8 cellular contexts compared by ENCODE assay signal in genomic region chr18:35950628-35950982, GRCh38.
DNase-seq lines count a peak whose midpoint lies in the region; ATAC-seq, FAIRE-seq and TF ChIP-seq lines count a peak whose summit lies in the region.

No MANE protein-coding gene starts in this region.

- peak overlapping the region; percentile 66 for H3K4me2 ChIP-seq in A549

- no peak for TF ChIP-seq RAD21 in A549 (conservative IDR thresholded peaks at IDR 0.05 in 1 of 2, IDR thresholded peaks at IDR 0.05 in 1 of 2)

- DNase-seq in A549 (ENCODE audit: low read depth in 1 of 2, low spot score in 1 of 2): no peak
- no peak for DNase-seq in HFFc6
- no peak for DNase-seq in central memory CD8-positive, alpha-beta T cell (ENCODE audit: low spot score in 2 of 2)
- DNase-seq in GM10266 (ENCODE audit: extremely low spot score): no peak
- no peak for DNase-seq in pons (ENCODE audit: low spot score)
- DNase-seq in posterior vena cava (ENCODE audit: low spot score): no peak

- TF ChIP-seq POLR2A in A549 (IDR thresholded peaks at IDR 0.05; ENCODE audit: low read length): no peak

- H3K9me3 Mint-ChIP-seq in HFFc6 (no peaks in the 10 kb centered on the region), nephron (peaks cover 6% of the 10 kb centered on the region)
- no peaks in the 10 kb centered on the region for H3K9me3 Mint-ChIP-seq in central memory CD8-positive, alpha-beta T cell

- no peak overlapping the region for H3K27ac ChIP-seq in A549

- H3K9me3 ChIP-seq in A549: no peaks in the 10 kb centered on the region

- no peak for ATAC-seq in A549
- ATAC-seq in central memory CD8-positive, alpha-beta T cell (replicated peaks; ENCODE audit: extremely low read depth, poor library complexity, severe bottlenecking): no peak
- no peak for ATAC-seq in HG03175 (IDR thresholded peaks at IDR 0.05; ENCODE audit: unreplicated experiment)

- H3K36me3 Mint-ChIP-seq in HFFc6 (ENCODE audit: low read depth): no peaks in the 10 kb centered on the region
- H3K36me3 Mint-ChIP-seq in central memory CD8-positive, alpha-beta T cell (ENCODE audit: insufficient read depth): no peaks in the 10 kb centered on the region
- H3K36me3 Mint-ChIP-seq in nephron (ENCODE audit: low read depth): no peaks in the 10 kb centered on the region

- no peak for FAIRE-seq in A549 (lab: Jason Lieb, UNC)

- intact Hi-C loops in posterior vena cava (cut with DNase I): no loop called here

- peaks cover 10% of the 10 kb centered on the region for H3K4me1 Mint-ChIP-seq in HFFc6 (ENCODE audit: low read depth)
- H3K4me1 Mint-ChIP-seq in central memory CD8-positive, alpha-beta T cell: peaks cover 6% of the 10 kb centered on the region
- no peaks in the 10 kb centered on the region for H3K4me1 Mint-ChIP-seq in nephron

- H3K27ac Mint-ChIP-seq in HFFc6 (no peak overlapping the region), nephron (no peak overlapping the region)
- no peak overlapping the region for H3K27ac Mint-ChIP-seq in central memory CD8-positive, alpha-beta T cell (ENCODE audit: low read depth)

- H3K27me3 Mint-ChIP-seq in HFFc6 (ENCODE audit: insufficient read depth): peaks cover 12% of the 10 kb centered on the region; the same call in 1 of the 2 replicates
- peaks cover 61% of the 10 kb centered on the region for H3K27me3 Mint-ChIP-seq in central memory CD8-positive, alpha-beta T cell
- H3K27me3 Mint-ChIP-seq in nephron (ENCODE audit: low read depth): peaks cover 21% of the 10 kb centered on the region

- 5% methylated on average over 6 of the region's 6 CpGs for WGBS in A549 (ENCODE audit: missing lambda C conversion rate)

- H3K4me3 ChIP-seq in A549: no peak overlapping the region; the same call in 2 of the 3 replicates

- TF ChIP-seq EP300 in A549 (IDR thresholded peaks at IDR 0.05): no peak

- POLR2A ChIA-PET in A549 (lab: Yijun Ruan, JAX): no interaction called here

- H3K4me1 ChIP-seq in A549: no peaks in the 10 kb centered on the region

- CTCF ChIA-PET in A549 (lab: Yijun Ruan, JAX): interaction anchor here (0.7 to 3.3 kb wide), 15 partner anchors 8 to 199 kb away, joined by 3 to 18 read pairs (median 5); no protein-coding TSS in a partner anchor

- TF ChIP-seq CTCF in A549 (IDR thresholded peaks at IDR 0.05): no peak
- TF ChIP-seq CTCF in HFFc6 (IDR thresholded peaks at IDR 0.05): peak; percentile 69
- TF ChIP-seq CTCF in nephron (IDR thresholded peaks at IDR 0.05; ENCODE audit: unreplicated experiment in 3 of 3): peak in 1 of 3 experiments; percentile 28
- no peak for TF ChIP-seq CTCF in GM10266 (IDR thresholded peaks at IDR 0.05; ENCODE audit: control insufficient read depth, insufficient read depth, low read depth, missing control alignments)

- peak overlapping the region; percentile 87; the same call in 1 of the 2 replicates for H3K4me3 Mint-ChIP-seq in HFFc6
- peak overlapping the region; percentile 79 for H3K4me3 Mint-ChIP-seq in central memory CD8-positive, alpha-beta T cell
- H3K4me3 Mint-ChIP-seq in nephron: peak overlapping the region; percentile 89 to 95 (median 91)

TF ChIP-seq in A549, 52 proteins besides CTCF, POLR2A, EP300 and RAD21:
- TF ChIP-seq MAFK (IDR thresholded peaks at IDR 0.05; ENCODE audit: partially characterized antibody) (no peak), RARB (CRISPR knock-in tag; IDR thresholded peaks at IDR 0.05) (no peak), ZSCAN20 (CRISPR knock-in tag; IDR thresholded peaks at IDR 0.05) (no peak), REST (IDR thresholded peaks at IDR 0.05) (no peak), MYC (IDR thresholded peaks at IDR 0.05; ENCODE audit: borderline replicate concordance, low read length) (no peak), BCL3 (IDR thresholded peaks at IDR 0.05) (no peak), CHD4 (IDR thresholded peaks at IDR 0.05; ENCODE audit: borderline replicate concordance) (no peak), CHD2 (IDR thresholded peaks at IDR 0.05; ENCODE audit: low read length, partially characterized antibody) (no peak), NPAS2 (CRISPR knock-in tag; IDR thresholded peaks at IDR 0.05; ENCODE audit: borderline replicate concordance) (no peak), PHF8 (IDR thresholded peaks at IDR 0.05; ENCODE audit: borderline replicate concordance, low read depth) (no peak), PBX3 (IDR thresholded peaks at IDR 0.05) (no peak), SREBF2 (IDR thresholded peaks at IDR 0.05) (no peak)
TF ChIP-seq in A549: peak in this region for 0.
